In the genomic region with DNA sequence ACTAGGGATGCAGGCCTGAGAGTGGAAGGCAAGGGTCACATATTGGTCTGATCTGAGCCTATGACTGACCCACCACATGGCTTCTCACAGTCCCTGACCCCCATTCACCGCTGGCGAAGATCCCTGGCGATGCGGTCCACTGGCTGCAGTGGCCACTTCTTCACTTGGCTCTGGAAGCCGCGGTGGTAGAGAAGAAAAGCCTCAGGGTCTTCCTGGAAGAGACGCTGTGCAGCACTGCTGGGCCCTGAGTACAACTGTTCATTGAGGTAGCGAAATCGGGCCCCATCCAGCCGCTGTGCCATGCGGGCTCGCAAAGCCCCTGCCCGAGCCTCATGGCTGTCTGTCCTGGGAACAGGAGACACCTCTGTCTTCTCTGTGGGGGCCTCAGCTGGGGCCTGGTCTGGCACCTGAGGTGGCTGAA, we compare ENCODE assay signal across 16 cellular contexts. TPM values are rescaled to one million over a fixed set of nuclear protein-coding genes. Genes with fewer than 3 reads are reported as not detected.
DNase-seq lines count a peak whose midpoint lies in the region; ATAC-seq and TF ChIP-seq lines count a peak whose summit lies in the region.
"Had no signal": no experiment of that assay in that cellular context is flagged by ENCODE, and none has a peak within 500 bp of the region (broad histone marks: within the 10 kb centered on the region; RNA-seq: fewer than 3 reads in every experiment).

No MANE protein-coding gene starts in this region.

- H3K27ac ChIP-seq in endodermal cell (ENCODE audit: low read depth, low read length) (no peak overlapping the region), prostate gland (no peak overlapping the region)

- no peak overlapping the region for H3K27ac Mint-ChIP-seq in activated naive CD4-positive, alpha-beta T cell treated with anti-CD3 and anti-CD28 coated beads, Interleukin-2, amount 50 U/mL, for 24 hours
- peak overlapping the region; percentile 44 for H3K27ac Mint-ChIP-seq in activated naive CD8-positive, alpha-beta T cell treated with anti-CD3 and anti-CD28 coated beads for 36 hours
- no peak overlapping the region for H3K27ac Mint-ChIP-seq in endodermal cell
- no peak overlapping the region for H3K27ac Mint-ChIP-seq in activated T-helper 2 cell treated with anti-CD3 and anti-CD28 coated beads, Interferon-gamma antibody, Interleukin-2, Interleukin-4, amounts not matched to agents 10 μg/mL and 5 μg/mL and 100 μg/mL, durations not matched to agents 14 hours and 24 hours and 36 hours
- H3K27ac Mint-ChIP-seq: HFFc6 had no signal

- peaks cover 5% of the 10 kb centered on the region for H3K36me3 Mint-ChIP-seq in activated naive CD4-positive, alpha-beta T cell treated with anti-CD3 and anti-CD28 coated beads, Interleukin-2, amount 50 U/mL, for 24 hours
- H3K36me3 Mint-ChIP-seq in activated naive CD8-positive, alpha-beta T cell treated with anti-CD3 and anti-CD28 coated beads for 36 hours = peaks cover 27% of the 10 kb centered on the region
- H3K36me3 Mint-ChIP-seq in endodermal cell (ENCODE audit: low read depth) = peaks cover 17% of the 10 kb centered on the region
- peaks cover 43% of the 10 kb centered on the region for H3K36me3 Mint-ChIP-seq in activated T-helper 2 cell treated with anti-CD3 and anti-CD28 coated beads, Interferon-gamma antibody, Interleukin-2, Interleukin-4, amounts not matched to agents 10 μg/mL and 5 μg/mL and 100 μg/mL, durations not matched to agents 14 hours and 24 hours and 36 hours (ENCODE audit: low read depth)

- H3K36me3 ChIP-seq in endodermal cell (ENCODE audit: control insufficient read depth, insufficient read depth, low read length) (peaks cover 46% of the 10 kb centered on the region), prostate gland (peaks cover 7 to 22% of the 10 kb centered on the region in 2 donors)

- no peaks in the 10 kb centered on the region for H3K9me3 Mint-ChIP-seq in activated naive CD4-positive, alpha-beta T cell treated with anti-CD3 and anti-CD28 coated beads, Interleukin-2, amount 50 U/mL, for 24 hours
- H3K9me3 Mint-ChIP-seq in activated naive CD8-positive, alpha-beta T cell treated with anti-CD3 and anti-CD28 coated beads for 36 hours = no peaks in the 10 kb centered on the region
- H3K9me3 Mint-ChIP-seq in endodermal cell = no peaks in the 10 kb centered on the region
- no peaks in the 10 kb centered on the region for H3K9me3 Mint-ChIP-seq in activated T-helper 2 cell treated with anti-CD3 and anti-CD28 coated beads, Interferon-gamma antibody, Interleukin-2, Interleukin-4, amounts not matched to agents 10 μg/mL and 5 μg/mL and 100 μg/mL, durations not matched to agents 14 hours and 24 hours and 36 hours
- H3K9me3 Mint-ChIP-seq: CD4-positive, CD25-positive, alpha-beta regulatory T cell; HFFc6 had no signal

- no peak for ATAC-seq in HG02852 (IDR thresholded peaks at IDR 0.05; ENCODE audit: unreplicated experiment)

- H3K4me1 ChIP-seq in endodermal cell (ENCODE audit: control insufficient read depth, insufficient read depth, low read length) (no peaks in the 10 kb centered on the region), prostate gland (replicated peaks) (peaks cover 7% of the 10 kb centered on the region)

- TF ChIP-seq CTCF in endodermal cell (conservative IDR thresholded peaks at IDR 0.05) = no peak
- TF ChIP-seq CTCF in prostate gland (IDR thresholded peaks at IDR 0.05) = no peak

- intact Hi-C loops in prostate gland (cut with DNase I) = loop anchor here (5.0 kb wide), 3 partner anchors 56 to 279 kb away; partner anchors contain the start of genes ARFIP2, CAVIN3, DCHS1 and TIMM10B
- intact Hi-C loops in activated T-helper 2 cell treated with anti-CD3 and anti-CD28 coated beads, Interferon-gamma antibody, Interleukin-2, Interleukin-4, amounts not matched to agents 10 μg/mL and 5 μg/mL and 100 μg/mL, durations not matched to agents 14 hours and 24 hours and 36 hours (cut with micrococcal nuclease) = no loop called here

- H3K4me3 Mint-ChIP-seq in activated naive CD4-positive, alpha-beta T cell treated with anti-CD3 and anti-CD28 coated beads, Interleukin-2, amount 50 U/mL, for 24 hours = peak overlapping the region; percentile 1
- H3K4me3 Mint-ChIP-seq in activated naive CD8-positive, alpha-beta T cell treated with anti-CD3 and anti-CD28 coated beads for 36 hours = no peak overlapping the region
- H3K4me3 Mint-ChIP-seq in endodermal cell = no peak overlapping the region
- no peak overlapping the region for H3K4me3 Mint-ChIP-seq in activated T-helper 2 cell treated with anti-CD3 and anti-CD28 coated beads, Interferon-gamma antibody, Interleukin-2, Interleukin-4, amounts not matched to agents 10 μg/mL and 5 μg/mL and 100 μg/mL, durations not matched to agents 14 hours and 24 hours and 36 hours (ENCODE audit: low read depth)
- H3K4me3 Mint-ChIP-seq: HFFc6 had no signal

- H3K9me3 ChIP-seq in endodermal cell (ENCODE audit: control insufficient read depth, low read length) = no peaks in the 10 kb centered on the region
- no peaks in the 10 kb centered on the region for H3K9me3 ChIP-seq in prostate gland

- H3K4me3 ChIP-seq in endodermal cell (ENCODE audit: low read length) (no peak overlapping the region), prostate gland (no peak overlapping the region)

- DNase-seq in activated naive CD4-positive, alpha-beta T cell (lab: John Stamatoyannopoulos, UW) = no peak
- no peak for DNase-seq in activated naive CD8-positive, alpha-beta T cell treated with anti-CD3 and anti-CD28 coated beads for 36 hours
- DNase-seq in endodermal cell (peak; percentile 26), prostate gland (ENCODE audit: low spot score) (peak; percentile 4)
- no peak for DNase-seq in activated T-helper 2 cell treated with anti-CD3 and anti-CD28 coated beads, Interferon-gamma antibody, Interleukin-2, Interleukin-4, amounts not matched to agents 10 μg/mL and 5 μg/mL and 100 μg/mL, durations not matched to agents 14 hours and 24 hours and 36 hours (ENCODE audit: low spot score)
- DNase-seq: ACHN; CD4-positive, CD25-positive, alpha-beta regulatory T cell; HFFc6; KG1; NCI-H1436 treated with DMSO at 0.1 percent for 48 hours; NCI-H2081 treated with DMSO at 0.1 percent for 48 hours; NCI-H510A; NCI-H774; RPMI8226 had no signal

- 95 to 96% methylated on average over 13 of the region's 13 CpGs for WGBS in endodermal cell (ENCODE audit: insufficient coverage in 1 of 2, insufficient read length in 1 of 2), 2 experiments
- 95% methylated on average over 13 of the region's 13 CpGs for WGBS in prostate gland

- H3K27me3 ChIP-seq in endodermal cell (ENCODE audit: control insufficient read depth, insufficient read depth, low read length, poor library complexity, severe bottlenecking) = no peaks in the 10 kb centered on the region
- H3K27me3 ChIP-seq in prostate gland (replicated peaks; ENCODE audit: insufficient read depth) = no peaks in the 10 kb centered on the region

- no peaks in the 10 kb centered on the region for H3K27me3 Mint-ChIP-seq in activated naive CD4-positive, alpha-beta T cell treated with anti-CD3 and anti-CD28 coated beads, Interleukin-2, amount 50 U/mL, for 24 hours
- no peaks in the 10 kb centered on the region for H3K27me3 Mint-ChIP-seq in activated naive CD8-positive, alpha-beta T cell treated with anti-CD3 and anti-CD28 coated beads for 36 hours
- no peaks in the 10 kb centered on the region for H3K27me3 Mint-ChIP-seq in endodermal cell (ENCODE audit: insufficient read depth)
- H3K27me3 Mint-ChIP-seq in activated T-helper 2 cell treated with anti-CD3 and anti-CD28 coated beads, Interferon-gamma antibody, Interleukin-2, Interleukin-4, amounts not matched to agents 10 μg/mL and 5 μg/mL and 100 μg/mL, durations not matched to agents 14 hours and 24 hours and 36 hours (ENCODE audit: low read depth) = no peaks in the 10 kb centered on the region
- H3K27me3 Mint-ChIP-seq: CD4-positive, CD25-positive, alpha-beta regulatory T cell had no signal

- H3K4me1 Mint-ChIP-seq in activated naive CD4-positive, alpha-beta T cell treated with anti-CD3 and anti-CD28 coated beads, Interleukin-2, amount 50 U/mL, for 24 hours = peaks cover 32% of the 10 kb centered on the region
- peaks cover 32% of the 10 kb centered on the region for H3K4me1 Mint-ChIP-seq in activated naive CD8-positive, alpha-beta T cell treated with anti-CD3 and anti-CD28 coated beads for 36 hours
- peaks cover 1% of the 10 kb centered on the region for H3K4me1 Mint-ChIP-seq in endodermal cell
- H3K4me1 Mint-ChIP-seq in activated T-helper 2 cell treated with anti-CD3 and anti-CD28 coated beads, Interferon-gamma antibody, Interleukin-2, Interleukin-4, amounts not matched to agents 10 μg/mL and 5 μg/mL and 100 μg/mL, durations not matched to agents 14 hours and 24 hours and 36 hours (ENCODE audit: low read depth) = peaks cover 15% of the 10 kb centered on the region

- no peak for TF ChIP-seq POLR2A in prostate gland (IDR thresholded peaks at IDR 0.05)

- no peak overlapping the region for H3K9ac ChIP-seq in endodermal cell (ENCODE audit: extremely low read depth, low read length, poor library complexity, severe bottlenecking)

RNA-seq across cellular contexts. Expression of gene RRP8, which starts 2.4 kb away (rescaled TPM):
- 10 to 100 TPM; 37.8 to 45.3 TPM for total RNA-seq in activated naive CD8-positive, alpha-beta T cell treated with anti-CD3 and anti-CD28 coated beads for 36 hours
- 10 to 100 TPM; 11.0 to 12.8 TPM for total RNA-seq in endodermal cell
- 12.8 TPM for polyA plus RNA-seq in endodermal cell (2013, experiment 1 of 2)
- polyA plus RNA-seq in endodermal cell (2013, experiment 2 of 2) = 12.1 TPM
- total RNA-seq in prostate gland = 10 to 100 TPM; 16.4 to 16.6 TPM
- 29.4 and 30.1 TPM in 2 replicates for total RNA-seq in activated T-helper 2 cell treated with anti-CD3 and anti-CD28 coated beads, Interferon-gamma antibody, Interleukin-2, Interleukin-4, amounts not matched to agents 10 μg/mL and 5 μg/mL and 100 μg/mL, durations not matched to agents 14 hours and 24 hours and 36 hours

RNA-seq across cellular contexts. Expression of gene ILK, which starts 2.5 kb away (rescaled TPM):
- total RNA-seq in activated naive CD8-positive, alpha-beta T cell treated with anti-CD3 and anti-CD28 coated beads for 36 hours = 10 to 100 TPM; 66.1 to 68.0 TPM
- total RNA-seq in endodermal cell (100 to 1,000 TPM; 125 to 136 TPM), prostate gland (100 to 1,000 TPM; 172 to 195 TPM)
- 117 TPM for polyA plus RNA-seq in endodermal cell (2013, experiment 1 of 2)
- polyA plus RNA-seq in endodermal cell (2013, experiment 2 of 2) = 112 TPM
- total RNA-seq in activated T-helper 2 cell treated with anti-CD3 and anti-CD28 coated beads, Interferon-gamma antibody, Interleukin-2, Interleukin-4, amounts not matched to agents 10 μg/mL and 5 μg/mL and 100 μg/mL, durations not matched to agents 14 hours and 24 hours and 36 hours = 99.5 and 105 TPM in 2 replicates

RNA-seq across cellular contexts. Expression of gene TAF10, which starts 11.0 kb away (rescaled TPM):
- total RNA-seq in activated naive CD8-positive, alpha-beta T cell treated with anti-CD3 and anti-CD28 coated beads for 36 hours = 100 to 1,000 TPM; 156 to 160 TPM
- total RNA-seq in endodermal cell (100 to 1,000 TPM; 168 to 202 TPM), prostate gland (100 to 1,000 TPM; 130 to 193 TPM)
- 248 TPM for polyA plus RNA-seq in endodermal cell (2013, experiment 1 of 2)
- 238 TPM for polyA plus RNA-seq in endodermal cell (2013, experiment 2 of 2)
- 134 and 142 TPM in 2 replicates for total RNA-seq in activated T-helper 2 cell treated with anti-CD3 and anti-CD28 coated beads, Interferon-gamma antibody, Interleukin-2, Interleukin-4, amounts not matched to agents 10 μg/mL and 5 μg/mL and 100 μg/mL, durations not matched to agents 14 hours and 24 hours and 36 hours

RNA-seq across cellular contexts. Expression of gene TPP1, which starts 18.2 kb away (rescaled TPM):
- total RNA-seq in activated naive CD8-positive, alpha-beta T cell treated with anti-CD3 and anti-CD28 coated beads for 36 hours = 10 to 100 TPM; 30.7 to 33.7 TPM
- total RNA-seq in endodermal cell = 10 to 100 TPM; 68.3 to 71.0 TPM
- polyA plus RNA-seq in endodermal cell (2013, experiment 1 of 2) = 52.5 TPM
- polyA plus RNA-seq in endodermal cell (2013, experiment 2 of 2) = 41.0 TPM
- 100 to 1,000 TPM in 1 of 2 donors, 10 to 100 TPM in 1; 94.6 to 147 TPM for total RNA-seq in prostate gland
- 36.2 and 39.1 TPM in 2 replicates for total RNA-seq in activated T-helper 2 cell treated with anti-CD3 and anti-CD28 coated beads, Interferon-gamma antibody, Interleukin-2, Interleukin-4, amounts not matched to agents 10 μg/mL and 5 μg/mL and 100 μg/mL, durations not matched to agents 14 hours and 24 hours and 36 hours

RNA-seq across cellular contexts. Expression of gene DCHS1, which starts 54.6 kb away (rescaled TPM):
- total RNA-seq in activated naive CD8-positive, alpha-beta T cell treated with anti-CD3 and anti-CD28 coated beads for 36 hours = 1 to 10 TPM; 1.3 to 1.4 TPM
- total RNA-seq in endodermal cell (10 to 100 TPM; 13.7 to 14.3 TPM), prostate gland (10 to 100 TPM; 11.2 to 17.4 TPM)
- polyA plus RNA-seq in endodermal cell (2013, experiment 1 of 2) = 34.9 TPM
- 34.2 TPM for polyA plus RNA-seq in endodermal cell (2013, experiment 2 of 2)
- 0.51 and 0.57 TPM in 2 replicates for total RNA-seq in activated T-helper 2 cell treated with anti-CD3 and anti-CD28 coated beads, Interferon-gamma antibody, Interleukin-2, Interleukin-4, amounts not matched to agents 10 μg/mL and 5 μg/mL and 100 μg/mL, durations not matched to agents 14 hours and 24 hours and 36 hours

Comparison
In these comparisons a context has a peak if more than half of its experiments do, and no peak if none do; other contexts are left out.
1. DNase-seq: peak in endodermal cell (single experiment) and prostate gland (single experiment); none in activated naive CD4-positive, alpha-beta T cell (0 of 4), activated naive CD8-positive, alpha-beta T cell treated with anti-CD3 and anti-CD28 coated beads for 36 hours (single experiment) and activated T-helper 2 cell treated with anti-CD3 and anti-CD28 coated beads, Interferon-gamma antibody, Interleukin-2, Interleukin-4, amounts not matched to agents 10 μg/mL and 5 μg/mL and 100 μg/mL, durations not matched to agents 14 hours and 24 hours and 36 hours (single experiment).